ENCODE assay signal across 2 cellular contexts in genomic region chr6:157688960-157689599, GRCh38.
TF ChIP-seq lines count a peak whose summit lies in the region.

No MANE protein-coding gene starts in this region.

TF ChIP-seq in A549, 52 proteins besides CTCF, POLR2A, EP300 and RAD21 (continued from another document):
- no peak for TF ChIP-seq POLR2AphosphoS2 (conservative IDR thresholded peaks at IDR 0.05; ENCODE audit: low read length)
- no peak for TF ChIP-seq MAFK (IDR thresholded peaks at IDR 0.05; ENCODE audit: partially characterized antibody)
- TF ChIP-seq GATA3 (IDR thresholded peaks at IDR 0.05; ENCODE audit: borderline replicate concordance): no peak
- TF ChIP-seq, protein P1, sequence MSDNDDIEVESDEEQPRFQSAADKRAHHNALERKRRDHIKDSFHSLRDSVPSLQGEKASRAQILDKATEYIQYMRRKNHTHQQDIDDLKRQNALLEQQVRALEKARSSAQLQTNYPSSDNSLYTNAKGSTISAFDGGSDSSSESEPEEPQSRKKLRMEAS (IDR thresholded peaks at IDR 0.05): no peak
- TF ChIP-seq FOSL2 (IDR thresholded peaks at IDR 0.05): no peak
- no peak for TF ChIP-seq FOSL2 (CRISPR knock-in tag; IDR thresholded peaks at IDR 0.05)
- TF ChIP-seq CEBPB (IDR thresholded peaks at IDR 0.05): no peak
- no peak for TF ChIP-seq JUNB (IDR thresholded peaks at IDR 0.05)
- TF ChIP-seq NR3C1 (IDR thresholded peaks at IDR 0.05): no peak
- TF ChIP-seq ESRRA (IDR thresholded peaks at IDR 0.05; ENCODE audit: borderline replicate concordance, low read length): no peak
- TF ChIP-seq BHLHE40 (IDR thresholded peaks at IDR 0.05; ENCODE audit: low read depth, low read length): no peak
- no peak for TF ChIP-seq KDM5A (IDR thresholded peaks at IDR 0.05)
- TF ChIP-seq HEYL (CRISPR knock-in tag; IDR thresholded peaks at IDR 0.05): no peak
- no peak for TF ChIP-seq NPAS2 (CRISPR knock-in tag; IDR thresholded peaks at IDR 0.05; ENCODE audit: borderline replicate concordance)
- TF ChIP-seq RFX5 (IDR thresholded peaks at IDR 0.05): no peak
- no peak for TF ChIP-seq ELK1 (IDR thresholded peaks at IDR 0.05; ENCODE audit: low read depth, low read length)
- no peak for TF ChIP-seq CBX8 (IDR thresholded peaks at IDR 0.05)
- no peak for TF ChIP-seq REST (IDR thresholded peaks at IDR 0.05)

TF ChIP-seq in K562, 482 proteins besides CTCF, POLR2A, EP300 and RAD21 (continued from another document):
- TF ChIP-seq, protein P2, sequence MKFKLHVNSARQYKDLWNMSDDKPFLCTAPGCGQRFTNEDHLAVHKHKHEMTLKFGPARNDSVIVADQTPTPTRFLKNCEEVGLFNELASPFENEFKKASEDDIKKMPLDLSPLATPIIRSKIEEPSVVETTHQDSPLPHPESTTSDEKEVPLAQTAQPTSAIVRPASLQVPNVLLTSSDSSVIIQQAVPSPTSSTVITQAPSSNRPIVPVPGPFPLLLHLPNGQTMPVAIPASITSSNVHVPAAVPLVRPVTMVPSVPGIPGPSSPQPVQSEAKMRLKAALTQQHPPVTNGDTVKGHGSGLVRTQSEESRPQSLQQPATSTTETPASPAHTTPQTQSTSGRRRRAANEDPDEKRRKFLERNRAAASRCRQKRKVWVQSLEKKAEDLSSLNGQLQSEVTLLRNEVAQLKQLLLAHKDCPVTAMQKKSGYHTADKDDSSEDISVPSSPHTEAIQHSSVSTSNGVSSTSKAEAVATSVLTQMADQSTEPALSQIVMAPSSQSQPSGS (CRISPR knock-in tag; IDR thresholded peaks at IDR 0.05): no peak
- no peak for TF ChIP-seq NEUROD1 (IDR thresholded peaks at IDR 0.05; ENCODE audit: borderline replicate concordance, low read depth, low read length, partially characterized antibody)
- peak; percentile 73 for TF ChIP-seq ZNF263 (CRISPR knock-in tag; IDR thresholded peaks at IDR 0.05; ENCODE audit: borderline replicate concordance)
- TF ChIP-seq, protein P3, sequence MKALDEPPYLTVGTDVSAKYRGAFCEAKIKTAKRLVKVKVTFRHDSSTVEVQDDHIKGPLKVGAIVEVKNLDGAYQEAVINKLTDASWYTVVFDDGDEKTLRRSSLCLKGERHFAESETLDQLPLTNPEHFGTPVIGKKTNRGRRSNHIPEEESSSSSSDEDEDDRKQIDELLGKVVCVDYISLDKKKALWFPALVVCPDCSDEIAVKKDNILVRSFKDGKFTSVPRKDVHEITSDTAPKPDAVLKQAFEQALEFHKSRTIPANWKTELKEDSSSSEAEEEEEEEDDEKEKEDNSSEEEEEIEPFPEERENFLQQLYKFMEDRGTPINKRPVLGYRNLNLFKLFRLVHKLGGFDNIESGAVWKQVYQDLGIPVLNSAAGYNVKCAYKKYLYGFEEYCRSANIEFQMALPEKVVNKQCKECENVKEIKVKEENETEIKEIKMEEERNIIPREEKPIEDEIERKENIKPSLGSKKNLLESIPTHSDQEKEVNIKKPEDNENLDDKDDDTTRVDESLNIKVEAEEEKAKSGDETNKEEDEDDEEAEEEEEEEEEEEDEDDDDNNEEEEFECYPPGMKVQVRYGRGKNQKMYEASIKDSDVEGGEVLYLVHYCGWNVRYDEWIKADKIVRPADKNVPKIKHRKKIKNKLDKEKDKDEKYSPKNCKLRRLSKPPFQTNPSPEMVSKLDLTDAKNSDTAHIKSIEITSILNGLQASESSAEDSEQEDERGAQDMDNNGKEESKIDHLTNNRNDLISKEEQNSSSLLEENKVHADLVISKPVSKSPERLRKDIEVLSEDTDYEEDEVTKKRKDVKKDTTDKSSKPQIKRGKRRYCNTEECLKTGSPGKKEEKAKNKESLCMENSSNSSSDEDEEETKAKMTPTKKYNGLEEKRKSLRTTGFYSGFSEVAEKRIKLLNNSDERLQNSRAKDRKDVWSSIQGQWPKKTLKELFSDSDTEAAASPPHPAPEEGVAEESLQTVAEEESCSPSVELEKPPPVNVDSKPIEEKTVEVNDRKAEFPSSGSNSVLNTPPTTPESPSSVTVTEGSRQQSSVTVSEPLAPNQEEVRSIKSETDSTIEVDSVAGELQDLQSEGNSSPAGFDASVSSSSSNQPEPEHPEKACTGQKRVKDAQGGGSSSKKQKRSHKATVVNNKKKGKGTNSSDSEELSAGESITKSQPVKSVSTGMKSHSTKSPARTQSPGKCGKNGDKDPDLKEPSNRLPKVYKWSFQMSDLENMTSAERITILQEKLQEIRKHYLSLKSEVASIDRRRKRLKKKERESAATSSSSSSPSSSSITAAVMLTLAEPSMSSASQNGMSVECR (CRISPR knock-in tag; IDR thresholded peaks at IDR 0.05): 0 out of 2 replicates have a peak, but pooled peaks have one; percentile 20
- no peak for TF ChIP-seq SMC3 (conservative IDR thresholded peaks at IDR 0.05; ENCODE audit: insufficient read depth, low read depth, low read length)
- TF ChIP-seq, protein P4, sequence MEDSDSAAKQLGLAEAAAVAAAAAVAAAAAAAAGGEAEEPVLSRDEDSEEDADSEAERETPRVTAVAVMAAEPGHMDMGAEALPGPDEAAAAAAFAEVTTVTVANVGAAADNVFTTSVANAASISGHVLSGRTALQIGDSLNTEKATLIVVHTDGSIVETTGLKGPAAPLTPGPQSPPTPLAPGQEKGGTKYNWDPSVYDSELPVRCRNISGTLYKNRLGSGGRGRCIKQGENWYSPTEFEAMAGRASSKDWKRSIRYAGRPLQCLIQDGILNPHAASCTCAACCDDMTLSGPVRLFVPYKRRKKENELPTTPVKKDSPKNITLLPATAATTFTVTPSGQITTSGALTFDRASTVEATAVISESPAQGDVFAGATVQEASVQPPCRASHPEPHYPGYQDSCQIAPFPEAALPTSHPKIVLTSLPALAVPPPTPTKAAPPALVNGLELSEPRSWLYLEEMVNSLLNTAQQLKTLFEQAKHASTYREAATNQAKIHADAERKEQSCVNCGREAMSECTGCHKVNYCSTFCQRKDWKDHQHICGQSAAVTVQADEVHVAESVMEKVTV (CRISPR knock-in tag; IDR thresholded peaks at IDR 0.05): 0 out of 2 replicates have a peak, but pooled peaks have one; percentile 18
